In genomic region chr9:38389313-38389712, GRCh38 we compare ENCODE assay signal across 1 cellular context.
TF ChIP-seq lines count a peak whose summit lies in the region.

No MANE protein-coding gene starts in this region.

TF ChIP-seq in IMR-90, 13 proteins besides CTCF, POLR2A, EP300 and RAD21 (continued from another document):
- TF ChIP-seq, protein P1, sequence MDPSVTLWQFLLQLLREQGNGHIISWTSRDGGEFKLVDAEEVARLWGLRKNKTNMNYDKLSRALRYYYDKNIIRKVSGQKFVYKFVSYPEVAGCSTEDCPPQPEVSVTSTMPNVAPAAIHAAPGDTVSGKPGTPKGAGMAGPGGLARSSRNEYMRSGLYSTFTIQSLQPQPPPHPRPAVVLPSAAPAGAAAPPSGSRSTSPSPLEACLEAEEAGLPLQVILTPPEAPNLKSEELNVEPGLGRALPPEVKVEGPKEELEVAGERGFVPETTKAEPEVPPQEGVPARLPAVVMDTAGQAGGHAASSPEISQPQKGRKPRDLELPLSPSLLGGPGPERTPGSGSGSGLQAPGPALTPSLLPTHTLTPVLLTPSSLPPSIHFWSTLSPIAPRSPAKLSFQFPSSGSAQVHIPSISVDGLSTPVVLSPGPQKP (IDR thresholded peaks at IDR 0.05; ENCODE audit: borderline replicate concordance, low read depth, low read length): no peak
- no peak for TF ChIP-seq CHD1 (IDR thresholded peaks at IDR 0.05; ENCODE audit: low read depth, low read length)
